8 cellular contexts compared by ENCODE assay signal in genomic region chr9:131278421-131279111, GRCh38. TPM values are rescaled to one million over a fixed set of nuclear protein-coding genes. Genes with fewer than 3 reads are reported as not detected.
DNase-seq lines count a peak whose midpoint lies in the region; ATAC-seq, FAIRE-seq and TF ChIP-seq lines count a peak whose summit lies in the region.

No MANE protein-coding gene starts in this region.

- TF ChIP-seq POLR2A in esophagus muscularis mucosa (IDR thresholded peaks at IDR 0.05; ENCODE audit: low read depth): no peak

- TF ChIP-seq EP300 in esophagus muscularis mucosa (IDR thresholded peaks at IDR 0.05): no peak

- H3K36me3 ChIP-seq in esophagus muscularis mucosa: no peaks in the 10 kb centered on the region
- no peaks in the 10 kb centered on the region for H3K36me3 ChIP-seq in small intestine (ENCODE audit: control insufficient read depth in 2 of 2, insufficient read depth in 2 of 2, low read length in 2 of 2)

- peak overlapping the region; percentile 63 for H3K4me3 ChIP-seq in HL-60 (replicated peaks; ENCODE audit: insufficient read depth, low read length)
- peak overlapping the region; percentile 72 to 81 (median 77) for H3K4me3 ChIP-seq in esophagus muscularis mucosa
- H3K4me3 ChIP-seq in small intestine (ENCODE audit: low read depth in 1 of 2, low read length in 2 of 2): peak overlapping the region in 1 of 2 donors; percentile 72

- no peaks in the 10 kb centered on the region for H3K9me3 ChIP-seq in esophagus muscularis mucosa
- no peaks in the 10 kb centered on the region for H3K9me3 ChIP-seq in small intestine (ENCODE audit: control insufficient read depth, low read depth)

- TF ChIP-seq CTCF in HL-60 (IDR thresholded peaks at IDR 0.05; ENCODE audit: insufficient read depth, low read length) (no peak), esophagus muscularis mucosa (IDR thresholded peaks at IDR 0.05) (no peak)

- peak overlapping the region; percentile 52 for H3K27ac ChIP-seq in HL-60 (replicated peaks)
- H3K27ac ChIP-seq in esophagus muscularis mucosa (replicated peaks in 1 of 4): no peak overlapping the region
- H3K27ac ChIP-seq in small intestine (ENCODE audit: low read depth in 1 of 2, low read length in 1 of 2): peak overlapping the region in 1 of 2 donors; percentile 27

- DNase-seq in HL-60 (ENCODE audit: low read depth in 1 of 2, low spot score in 1 of 2) (peak in 1 of 2 experiments; percentile 29), T-helper 1 cell (peak in 3 of 5 donors; percentile 20 to 67 (median 25)), esophagus muscularis mucosa (ENCODE audit: extremely low spot score) (no peak), small intestine (peak; percentile 26), Ammon's horn (ENCODE audit: low spot score) (no peak), RCC 7860 (ENCODE audit: low spot score) (no peak), hippocampal formation (lab: John Stamatoyannopoulos, UW) (no peak)

- WGBS in esophagus muscularis mucosa: 65% methylated on average over 11 of the region's 18 CpGs
- 13 to 40% (median 23%) methylated on average over 17 to 18 of the region's 18 CpGs for WGBS in small intestine, 3 donors

- H3K4me1 ChIP-seq in esophagus muscularis mucosa: peaks cover 26 to 41% (median 36%) of the 10 kb centered on the region in 4 donors
- peaks cover 0 to 2% of the 10 kb centered on the region in 2 donors for H3K4me1 ChIP-seq in small intestine (ENCODE audit: control insufficient read depth in 2 of 2, insufficient read depth in 1 of 2, low read depth in 1 of 2, low read length in 1 of 2)

- ATAC-seq in HG03095 (IDR thresholded peaks at IDR 0.05; ENCODE audit: unreplicated experiment): no peak

- FAIRE-seq in small intestine (lab: Jason Lieb, UNC): no peak
- no peak for FAIRE-seq in RCC 7860 (lab: Jason Lieb, UNC)

- intact Hi-C loops in esophagus muscularis mucosa (cut with DNase I): no loop called here

- H3K27me3 ChIP-seq in HL-60 (ENCODE audit: insufficient read depth, poor library complexity, severe bottlenecking): peaks cover 14% of the 10 kb centered on the region
- H3K27me3 ChIP-seq in esophagus muscularis mucosa: peaks cover 0 to 71% (median 17%) of the 10 kb centered on the region in 4 donors
- H3K27me3 ChIP-seq in small intestine (ENCODE audit: control insufficient read depth in 2 of 2, insufficient read depth in 2 of 2, low read length in 2 of 2): peaks cover 0 to 8% of the 10 kb centered on the region in 2 donors

RNA-seq across cellular contexts. Expression of gene FAM78A, which starts 2.3 kb away (rescaled TPM):
- total RNA-seq in esophagus muscularis mucosa: 1 to 10 TPM; 1.7 to 4.0 (median 3.3) TPM
- 1 to 10 TPM in 2 of 3 donors, under 1 TPM in 1; 0.89 to 3.2 (median 1.9) TPM for polyA plus RNA-seq in small intestine

RNA-seq across cellular contexts. Expression of gene PLPP7, which starts 11.0 kb away (rescaled TPM):
- 10 to 100 TPM; 11.4 to 22.5 (median 14.4) TPM for total RNA-seq in esophagus muscularis mucosa
- 1 to 10 TPM in 1 of 3 donors, under 1 TPM in 1, not detected in 1; 0.54 to 1.9 TPM for polyA plus RNA-seq in small intestine

Comparison
In these comparisons a context has a peak if more than half of its experiments do, and no peak if none do; other contexts are left out.
1. DNase-seq: peak in T-helper 1 cell (3 of 5) and small intestine (single experiment); none in esophagus muscularis mucosa (single experiment), Ammon's horn (single experiment), RCC 7860 (single experiment) and hippocampal formation (0 of 2).